Comparison of ENCODE assay signal across 24 cellular contexts in genomic region chr10:113019096-113019495, GRCh38.
DNase-seq lines count a peak whose midpoint lies in the region; ATAC-seq and TF ChIP-seq lines count a peak whose summit lies in the region.
"Had no signal": no experiment of that assay in that cellular context is flagged by ENCODE, and none has a peak within 500 bp of the region (broad histone marks: within the 10 kb centered on the region; RNA-seq: fewer than 3 reads in every experiment).

No MANE protein-coding gene starts in this region.

- no peaks in the 10 kb centered on the region for H3K36me3 ChIP-seq in left ventricle myocardium inferior
- H3K36me3 ChIP-seq in heart right ventricle, result no peaks in the 10 kb centered on the region
- H3K36me3 ChIP-seq in endocrine pancreas (ENCODE audit: control insufficient read depth, insufficient read depth, low read length), result no peaks in the 10 kb centered on the region
- no peaks in the 10 kb centered on the region for H3K36me3 ChIP-seq in neural progenitor cell
- H3K36me3 ChIP-seq: BE2C had no signal

- H3K4me1 ChIP-seq in left ventricle myocardium inferior, result peaks cover 80% of the 10 kb centered on the region
- peaks cover 6 to 80% (median 54%) of the 10 kb centered on the region in 9 donors for H3K4me1 ChIP-seq in heart right ventricle
- H3K4me1 ChIP-seq in endocrine pancreas (ENCODE audit: control insufficient read depth, insufficient read depth, low read length), result peaks cover 16% of the 10 kb centered on the region
- H3K4me1 ChIP-seq in neural progenitor cell, result peaks cover 45% of the 10 kb centered on the region

- no peaks in the 10 kb centered on the region for H3K36me3 Mint-ChIP-seq in neural progenitor cell
- H3K36me3 Mint-ChIP-seq: activated CD4-positive, alpha-beta memory T cell treated with anti-CD3 and anti-CD28 coated beads for 36 hours; activated naive CD4-positive, alpha-beta T cell treated with anti-CD3 and anti-CD28 coated beads, Interleukin-2, amount 50 U/mL, for 72 hours; naive B cell had no signal

- peaks cover 52% of the 10 kb centered on the region for H3K4me1 Mint-ChIP-seq in neural progenitor cell
- H3K4me1 Mint-ChIP-seq: activated T-helper 17 cell treated with anti-CD3 and anti-CD28 coated beads, Interleukin-2, amount 50 U/mL, for 72 hours; naive B cell had no signal

- H3K9me3 Mint-ChIP-seq in neural progenitor cell, result no peaks in the 10 kb centered on the region
- H3K9me3 Mint-ChIP-seq: activated CD4-positive, alpha-beta memory T cell treated with anti-CD3 and anti-CD28 coated beads for 36 hours; activated naive CD4-positive, alpha-beta T cell treated with anti-CD3 and anti-CD28 coated beads, Interleukin-2, amount 50 U/mL, for 72 hours; activated T-helper 17 cell treated with anti-CD3 and anti-CD28 coated beads, Interleukin-2, amount 50 U/mL, for 72 hours; effector memory CD8-positive, alpha-beta T cell; naive B cell had no signal

- 72% methylated on average over 8 of the region's 8 CpGs for WGBS in heart right ventricle, 2 donors

- peak overlapping the region; percentile 65 for H3K4me2 ChIP-seq in neural progenitor cell

- intact Hi-C loops in left ventricle myocardium inferior (cut with micrococcal nuclease) (no loop called here), heart right ventricle (cut with DNase I) (loop anchor here in 1 of 10 donors (2.0 kb wide), 1 partner anchor 32 kb away; no protein-coding TSS in a partner anchor)

- H3K27ac ChIP-seq in left ventricle myocardium inferior (replicated peaks) (peak overlapping the region; percentile 7), heart right ventricle (peak overlapping the region in 2 of 10 donors; percentile 8 to 21), neural progenitor cell (no peak overlapping the region)
- H3K27ac ChIP-seq: SJSA1 had no signal

- H3K9me3 ChIP-seq in left ventricle myocardium inferior (replicated peaks) (no peaks in the 10 kb centered on the region), heart right ventricle (no peaks in the 10 kb centered on the region), endocrine pancreas (ENCODE audit: control insufficient read depth, low read length) (no peaks in the 10 kb centered on the region), neural progenitor cell (ENCODE audit: low read depth) (no peaks in the 10 kb centered on the region)
- H3K9me3 ChIP-seq: BE2C, SJSA1 had no signal

- H3K9ac ChIP-seq in endocrine pancreas (ENCODE audit: control insufficient read depth, insufficient read depth, low read length), result no peak overlapping the region
- no peak overlapping the region for H3K9ac ChIP-seq in neural progenitor cell

- no peak for ATAC-seq in heart right ventricle
- ATAC-seq: activated naive CD4-positive, alpha-beta T cell treated with anti-CD3 and anti-CD28 coated beads, Interleukin-2, amount 50 U/mL, for 72 hours; activated T-helper 17 cell treated with anti-CD3 and anti-CD28 coated beads, Interleukin-2, amount 50 U/mL, for 72 hours; effector memory CD8-positive, alpha-beta T cell; esophagus mucosa had no signal

- peaks cover 46% of the 10 kb centered on the region for H3F3A ChIP-seq in neural progenitor cell (ENCODE audit: low read depth)

- H3K4me3 Mint-ChIP-seq in neural progenitor cell, result peak overlapping the region; percentile 33
- H3K4me3 Mint-ChIP-seq: activated CD4-positive, alpha-beta memory T cell treated with anti-CD3 and anti-CD28 coated beads for 36 hours; activated T-helper 17 cell treated with anti-CD3 and anti-CD28 coated beads, Interleukin-2, amount 50 U/mL, for 72 hours; effector memory CD8-positive, alpha-beta T cell; naive B cell had no signal

- DNase-seq in left ventricle myocardium inferior (no peak), heart right ventricle (no peak), neural progenitor cell (ENCODE audit: low spot score) (peak; percentile 60), nucleus accumbens (lab: John Stamatoyannopoulos, UW) (no peak), HT-29 (ENCODE audit: low spot score) (no peak), iPS-NIHi11 (ENCODE audit: low spot score) (no peak), UCSD-AML1 (lab: John Stamatoyannopoulos, UW; ENCODE audit: unreplicated experiment) (no peak)
- DNase-seq: activated CD4-positive, alpha-beta memory T cell treated with anti-CD3 and anti-CD28 coated beads for 36 hours; activated CD4-positive, CD25-positive, alpha-beta regulatory T cell treated with anti-CD3 and anti-CD28 coated beads, Interleukin-2, amount 50 U/mL, for 72 hours; activated CD8-positive, alpha-beta memory T cell treated with anti-CD3 and anti-CD28 coated beads, Interleukin-2, amount 50 U/mL, for 4 hours; BE2C; cortex of kidney; DND-41; effector memory CD8-positive, alpha-beta T cell; foreskin fibroblast; KG1; MM.1S; naive B cell; NCI-H226 had no signal

- H3K79me2 ChIP-seq in neural progenitor cell (ENCODE audit: low read depth), result peaks cover 100% of the 10 kb centered on the region

- H2AFZ ChIP-seq in neural progenitor cell (replicated peaks), result no peak overlapping the region

- H3K27me3 ChIP-seq in left ventricle myocardium inferior (ENCODE audit: low read depth), result no peaks in the 10 kb centered on the region
- H3K27me3 ChIP-seq in heart right ventricle, result no peaks in the 10 kb centered on the region
- H3K27me3 ChIP-seq in endocrine pancreas (ENCODE audit: control insufficient read depth, insufficient read depth, low read length), result no peaks in the 10 kb centered on the region
- no peaks in the 10 kb centered on the region for H3K27me3 ChIP-seq in neural progenitor cell
- H3K27me3 ChIP-seq: BE2C, SJSA1 had no signal

- H3K27ac Mint-ChIP-seq in neural progenitor cell, result no peak overlapping the region
- H3K27ac Mint-ChIP-seq: activated CD4-positive, alpha-beta memory T cell treated with anti-CD3 and anti-CD28 coated beads for 36 hours; activated naive CD4-positive, alpha-beta T cell treated with anti-CD3 and anti-CD28 coated beads, Interleukin-2, amount 50 U/mL, for 72 hours; activated T-helper 17 cell treated with anti-CD3 and anti-CD28 coated beads, Interleukin-2, amount 50 U/mL, for 72 hours had no signal

- TF ChIP-seq CTCF in left ventricle myocardium inferior (IDR thresholded peaks at IDR 0.05; ENCODE audit: borderline replicate concordance) (no peak), heart right ventricle (IDR thresholded peaks at IDR 0.05) (no peak), neural progenitor cell (IDR thresholded peaks at IDR 0.05) (no peak)

- H3K4me3 ChIP-seq in left ventricle myocardium inferior, result no peak overlapping the region
- H3K4me3 ChIP-seq in heart right ventricle, result no peak overlapping the region
- peak overlapping the region; percentile 37 for H3K4me3 ChIP-seq in endocrine pancreas (ENCODE audit: control insufficient read depth, insufficient read depth, low read length)
- no peak overlapping the region for H3K4me3 ChIP-seq in neural progenitor cell
- H3K4me3 ChIP-seq: SJSA1 had no signal

- peaks cover 7% of the 10 kb centered on the region for H3K27me3 Mint-ChIP-seq in neural progenitor cell (ENCODE audit: insufficient read depth, low read depth)
- H3K27me3 Mint-ChIP-seq: effector memory CD8-positive, alpha-beta T cell had no signal

- peaks cover 100% of the 10 kb centered on the region for H4K20me1 ChIP-seq in neural progenitor cell (ENCODE audit: low read depth)
